ENCODE assay signal across 16 cellular contexts in genomic region chr5:55384072-55384471, GRCh38.
A peak's percentile ranks its signal among the peaks of the same experiment; 100 is the strongest.
DNase-seq lines count a peak whose midpoint lies in the region; ATAC-seq and TF ChIP-seq lines count a peak whose summit lies in the region.
"Had no signal": no experiment of that assay in that cellular context is flagged by ENCODE, and none has a peak within 500 bp of the region (broad histone marks: within the 10 kb centered on the region; RNA-seq: fewer than 3 reads in every experiment).

No MANE protein-coding gene starts in this region.

- peaks cover 14% of the 10 kb centered on the region for H3K36me3 ChIP-seq in CD4-positive, alpha-beta memory T cell (ENCODE audit: insufficient read depth, low read length)

- H3K4me1 ChIP-seq in CD4-positive, alpha-beta memory T cell (ENCODE audit: insufficient read depth, low read length), result no peaks in the 10 kb centered on the region

- CTCF ChIA-PET in CD4-positive, alpha-beta memory T cell (lab: Charles Lee; ENCODE audit: partially characterized antibody), result no interaction called here
- CTCF ChIA-PET in T-cell (lab: Charles Lee), result no interaction called here

- peaks cover 23% of the 10 kb centered on the region for H3K9me3 Mint-ChIP-seq in activated T-cell treated with anti-CD3 and anti-CD28 coated beads, Interleukin-2, amount 50 U/mL, for 24 hours
- peaks cover 3 to 34% (median 21%) of the 10 kb centered on the region in 8 donors for H3K9me3 Mint-ChIP-seq in CD4-positive, alpha-beta memory T cell
- peaks cover 4 to 20% (median 5%) of the 10 kb centered on the region in 3 donors for H3K9me3 Mint-ChIP-seq in T-cell

- H3K27ac ChIP-seq in CD4-positive, alpha-beta memory T cell (ENCODE audit: low read depth, low read length), result no peak overlapping the region
- H3K27ac ChIP-seq: GM23248 had no signal

- ATAC-seq in T-cell (replicated peaks in 1 of 4) (no peak), omental fat pad (ENCODE audit: low FRiP score) (no peak)
- ATAC-seq: CD8-positive, alpha-beta T cell had no signal

- no peaks in the 10 kb centered on the region for H3K27me3 Mint-ChIP-seq in activated T-cell treated with anti-CD3 and anti-CD28 coated beads, Interleukin-2, amount 50 U/mL, for 24 hours
- H3K27me3 Mint-ChIP-seq in CD4-positive, alpha-beta memory T cell, result no peaks in the 10 kb centered on the region
- H3K27me3 Mint-ChIP-seq in T-cell, result no peaks in the 10 kb centered on the region

- H3K4me1 Mint-ChIP-seq in activated T-cell treated with anti-CD3 and anti-CD28 coated beads, Interleukin-2, amount 50 U/mL, for 24 hours (ENCODE audit: low read depth), result peaks cover 22% of the 10 kb centered on the region
- H3K4me1 Mint-ChIP-seq in CD4-positive, alpha-beta memory T cell, result peaks cover 6 to 23% (median 12%) of the 10 kb centered on the region in 4 donors
- H3K4me1 Mint-ChIP-seq in T-cell, result peaks cover 7 to 11% (median 11%) of the 10 kb centered on the region in 3 donors

- no peak for TF ChIP-seq CTCF in fibroblast of villous mesenchyme (IDR thresholded peaks at IDR 0.05; ENCODE audit: insufficient read depth, low read depth, low read length)
- no peak for TF ChIP-seq CTCF in omental fat pad (IDR thresholded peaks at IDR 0.05)

- intact Hi-C loops in CD4-positive, alpha-beta memory T cell (cut with micrococcal nuclease), result no loop called here

- H3K27ac Mint-ChIP-seq in activated T-cell treated with anti-CD3 and anti-CD28 coated beads, Interleukin-2, amount 50 U/mL, for 24 hours, result peak overlapping the region; percentile 2
- peak overlapping the region in 2 of 7 donors; percentile 41 to 49 for H3K27ac Mint-ChIP-seq in CD4-positive, alpha-beta memory T cell
- H3K27ac Mint-ChIP-seq in T-cell, result peak overlapping the region in 1 of 2 donors; percentile 8
- H3K27ac Mint-ChIP-seq: CD8-positive, alpha-beta T cell had no signal

- H3K4me3 ChIP-seq in CD4-positive, alpha-beta memory T cell (ENCODE audit: low read length in 2 of 2), result no peak overlapping the region
- H3K4me3 ChIP-seq in fibroblast of villous mesenchyme (ENCODE audit: low read depth, low read length), result no peak overlapping the region
- H3K4me3 ChIP-seq: GM23248 had no signal

- POLR2A ChIA-PET in CD4-positive, alpha-beta memory T cell (lab: Charles Lee; ENCODE audit: partially characterized antibody), result no interaction called here
- POLR2A ChIA-PET in T-cell (lab: Charles Lee), result no interaction called here

- peaks cover 89% of the 10 kb centered on the region for H3K36me3 Mint-ChIP-seq in activated T-cell treated with anti-CD3 and anti-CD28 coated beads, Interleukin-2, amount 50 U/mL, for 24 hours (ENCODE audit: low read depth)
- peaks cover 74 to 77% of the 10 kb centered on the region in 2 donors for H3K36me3 Mint-ChIP-seq in CD4-positive, alpha-beta memory T cell
- H3K36me3 Mint-ChIP-seq in T-cell, result peaks cover 77% of the 10 kb centered on the region

- no peak for DNase-seq in activated T-cell treated with anti-CD3 and anti-CD28 coated beads, Interleukin-2, amount 50 U/mL, for 24 hours
- DNase-seq in activated T-cell treated with anti-CD3 and anti-CD28 coated beads, Interleukin-2, amount 50 U/mL, for 48 hours, result no peak
- no peak for DNase-seq in CD4-positive, alpha-beta memory T cell
- DNase-seq in T-cell, result no peak
- peak; percentile 41 for DNase-seq in fibroblast of villous mesenchyme (ENCODE audit: low read depth)
- DNase-seq in omental fat pad (ENCODE audit: low spot score), result no peak
- no peak for DNase-seq in HCEC 1CT
- DNase-seq in HT-29 (ENCODE audit: low spot score), result no peak
- DNase-seq: AML-193; CD8-positive, alpha-beta T cell; GF-D8; GM23248; NCI-H1417; NCI-H1930; NCI-H2171; NCI-H82 had no signal

- no peaks in the 10 kb centered on the region for H3K9me3 ChIP-seq in CD4-positive, alpha-beta memory T cell (ENCODE audit: control insufficient read depth in 1 of 2, low read length in 2 of 2)

- no peak overlapping the region for H3K4me3 Mint-ChIP-seq in activated T-cell treated with anti-CD3 and anti-CD28 coated beads, Interleukin-2, amount 50 U/mL, for 24 hours
- H3K4me3 Mint-ChIP-seq in CD4-positive, alpha-beta memory T cell, result peak overlapping the region in 5 of 8 donors; percentile 7 to 81 (median 44)
- H3K4me3 Mint-ChIP-seq in T-cell, result peak overlapping the region in 2 of 3 donors; percentile 9 to 40
- H3K4me3 Mint-ChIP-seq: CD8-positive, alpha-beta T cell had no signal

- no peaks in the 10 kb centered on the region for H3K27me3 ChIP-seq in CD4-positive, alpha-beta memory T cell (ENCODE audit: insufficient read depth, low read length)
